In the genomic region with DNA sequence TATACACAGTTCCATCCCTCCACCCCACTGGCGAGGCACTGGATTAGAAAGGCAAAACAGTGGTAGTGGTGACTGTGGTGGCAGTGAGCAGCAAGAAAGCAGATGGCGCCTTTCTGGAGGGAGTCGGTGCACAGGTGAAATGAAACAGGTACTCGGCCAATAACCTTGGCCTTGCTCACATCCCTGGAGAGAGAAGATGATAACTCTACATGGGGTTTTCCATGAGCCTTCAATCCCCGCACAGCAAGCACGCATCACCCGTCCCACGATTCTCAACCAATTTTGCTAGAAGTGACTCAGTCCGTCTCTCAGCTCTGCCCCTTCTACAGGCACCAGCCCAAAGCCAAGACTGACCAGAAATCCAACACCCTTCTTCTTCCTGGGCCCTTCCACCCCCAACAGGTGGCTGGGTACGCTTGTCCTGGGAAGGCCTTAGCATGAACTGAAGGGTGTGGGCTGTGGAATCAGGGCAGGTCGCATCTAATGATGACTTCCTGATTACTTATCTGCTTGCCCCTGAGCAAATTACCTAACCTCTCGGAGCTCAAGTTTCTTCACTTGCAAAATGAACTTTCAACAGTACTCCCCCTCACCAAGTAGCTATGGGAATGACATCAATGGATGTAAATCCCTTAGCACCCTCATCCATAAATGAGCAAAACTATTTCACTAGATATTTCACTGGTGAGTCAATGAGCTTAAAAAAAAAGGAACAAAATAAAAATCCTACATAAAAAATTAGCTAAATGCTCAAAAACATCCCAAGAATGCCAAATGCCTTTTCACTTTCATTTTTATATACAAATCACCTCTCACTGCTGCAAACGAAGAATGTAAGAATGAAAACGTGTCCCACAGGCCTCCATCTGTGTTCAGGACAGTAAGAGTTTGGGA, we compare ENCODE assay signal across 8 cellular contexts. TPM values are rescaled to one million over a fixed set of nuclear protein-coding genes. Genes with fewer than 3 reads are reported as not detected.
DNase-seq lines count a peak whose midpoint lies in the region; ATAC-seq, FAIRE-seq and TF ChIP-seq lines count a peak whose summit lies in the region.

No MANE protein-coding gene starts in this region.

- TF ChIP-seq CTCF in epithelial cell of proximal tubule (conservative IDR thresholded peaks at IDR 0.05; ENCODE audit: low read depth, low read length) = no peak

- DNase-seq in GM18507 (ENCODE audit: extremely low spot score, insufficient read length, low read depth) (no peak), T1000 (lab: John Stamatoyannopoulos, UW) (peak; percentile 68), epithelial cell of proximal tubule (ENCODE audit: low read depth) (peak; percentile 19), foreskin melanocyte (no peak), NCI-H2029 (lab: John Stamatoyannopoulos, UW) (no peak), SW480 (ENCODE audit: low spot score) (no peak)
- DNase-seq in stimulated activated CD4-positive, alpha-beta T cell treated with anti-CD3 and anti-CD28 coated beads, Interleukin-2, amount 100 ng/mL, for 24 hours = peak; percentile 39 to 47

- H3K4me3 ChIP-seq in epithelial cell of proximal tubule (ENCODE audit: low read depth, low read length) = no peak overlapping the region

- ATAC-seq in HG02884 (IDR thresholded peaks at IDR 0.05; ENCODE audit: unreplicated experiment) = peak; percentile 25

- peak; percentile 21 for FAIRE-seq in GM18507 (lab: Jason Lieb, UNC)

RNA-seq across cellular contexts. Expression of a gene that starts 18.0 kb away (rescaled TPM):
- 132 and 168 TPM in 2 replicates for total RNA-seq in epithelial cell of proximal tubule

Comparison
In these comparisons a context has a peak if more than half of its experiments do, and no peak if none do; other contexts are left out.
1. DNase-seq: peak in T1000 (single experiment), epithelial cell of proximal tubule (single experiment) and stimulated activated CD4-positive, alpha-beta T cell treated with anti-CD3 and anti-CD28 coated beads, Interleukin-2, amount 100 ng/mL, for 24 hours (2 of 2); none in GM18507 (single experiment), foreskin melanocyte (single experiment), NCI-H2029 (single experiment) and SW480 (single experiment).